In genomic region chr6:15528870-15529269, GRCh38 we compare ENCODE assay signal across 28 cellular contexts.
"Had no signal": no experiment of that assay in that cellular context is flagged by ENCODE, and none has a peak within 500 bp of the region (broad histone marks: within the 10 kb centered on the region; RNA-seq: fewer than 3 reads in every experiment).

No MANE protein-coding gene starts in this region.

- H3K27ac Mint-ChIP-seq: activated B cell treated with CpG ODN at 0.5 μM for 24 hours; activated CD4-positive, alpha-beta memory T cell treated with anti-CD3 and anti-CD28 coated beads for 36 hours; activated naive CD8-positive, alpha-beta T cell treated with anti-CD3 and anti-CD28 coated beads for 36 hours; activated T-cell treated with anti-CD3 and anti-CD28 coated beads, Interleukin-2, amount 50 U/mL, for 72 hours; activated T-helper 17 cell treated with anti-CD3 and anti-CD28 coated beads, Interleukin-2, amount 50 U/mL, for 72 hours had no signal

- H3K27ac ChIP-seq: brain microvascular endothelial cell, cardiac muscle cell, SJCRH30, SK-N-MC had no signal

- H3K9me3 Mint-ChIP-seq: activated B cell treated with CpG ODN at 0.5 μM for 24 hours had no signal

- H3K4me1 ChIP-seq: SJCRH30 had no signal

- H3K27me3 ChIP-seq: brain microvascular endothelial cell, cardiac muscle cell, SJCRH30 had no signal

- H3K4me3 Mint-ChIP-seq: activated B cell treated with CpG ODN at 0.5 μM for 24 hours; activated CD4-positive, alpha-beta memory T cell treated with anti-CD3 and anti-CD28 coated beads for 36 hours; activated naive CD8-positive, alpha-beta T cell treated with anti-CD3 and anti-CD28 coated beads for 36 hours; activated T-cell treated with anti-CD3 and anti-CD28 coated beads, Interleukin-2, amount 50 U/mL, for 72 hours; activated T-helper 17 cell treated with anti-CD3 and anti-CD28 coated beads, Interleukin-2, amount 50 U/mL, for 72 hours had no signal

- H3K4me3 ChIP-seq: cardiac muscle cell, K562, SJCRH30, SK-N-MC had no signal

- DNase-seq: activated B cell treated with CpG ODN at 0.5 μM for 24 hours; activated CD4-positive, alpha-beta memory T cell treated with anti-CD3 and anti-CD28 coated beads for 36 hours; activated CD4-positive, alpha-beta T cell treated with anti-CD3 and anti-CD28 coated beads for 4 hours; activated CD4-positive, alpha-beta T cell treated with anti-CD3 and anti-CD28 coated beads, Interleukin-2, amount 50 U/mL, for 1 hour; activated CD4-positive, CD25-positive, alpha-beta regulatory T cell treated with anti-CD3 and anti-CD28 coated beads, Interleukin-2, amount 50 U/mL, for 72 hours; activated effector memory CD4-positive, alpha-beta T cell treated with anti-CD3 and anti-CD28 coated beads, Interleukin-2, amount 50 U/mL, for 16 hours; activated naive CD4-positive, alpha-beta T cell; activated naive CD4-positive, alpha-beta T cell treated with anti-CD3 and anti-CD28 coated beads, Interleukin-2, amount 50 U/mL, for 16 hours; activated naive CD8-positive, alpha-beta T cell treated with anti-CD3 and anti-CD28 coated beads for 36 hours; activated T-cell treated with anti-CD3 and anti-CD28 coated beads, Interleukin-2, amount 50 U/mL, for 1 hour; activated T-cell treated with anti-CD3 and anti-CD28 coated beads, Interleukin-2, amount 50 U/mL, for 72 hours; amniotic stem cell; aorta; brain microvascular endothelial cell; NCI-H1105 treated with DMSO at 0.1 percent for 48 hours; NCI-H1436; NCI-H1694; NCI-H1930; NCI-H2081 treated with DMSO at 0.1 percent for 48 hours; NCI-H345; NCI-H524 treated with DMSO at 0.1 percent for 48 hours; SHP77; SJCRH30; T1000 had no signal

- H3K27me3 Mint-ChIP-seq: activated B cell treated with CpG ODN at 0.5 μM for 24 hours; activated CD4-positive, alpha-beta memory T cell treated with anti-CD3 and anti-CD28 coated beads for 36 hours; activated naive CD8-positive, alpha-beta T cell treated with anti-CD3 and anti-CD28 coated beads for 36 hours; activated T-helper 17 cell treated with anti-CD3 and anti-CD28 coated beads, Interleukin-2, amount 50 U/mL, for 72 hours had no signal

- H3K9me3 ChIP-seq: SJCRH30 had no signal

- H3K36me3 ChIP-seq: SJCRH30 had no signal
